ENCODE assay signal across 20 cellular contexts in genomic region chr9:81622471-81623245, GRCh38.
A peak's percentile ranks its signal among the peaks of the same experiment; 100 is the strongest.
DNase-seq lines count a peak whose midpoint lies in the region; ATAC-seq and TF ChIP-seq lines count a peak whose summit lies in the region.
"Had no signal": no experiment of that assay in that cellular context is flagged by ENCODE, and none has a peak within 500 bp of the region (broad histone marks: within the 10 kb centered on the region; RNA-seq: fewer than 3 reads in every experiment).

No MANE protein-coding gene starts in this region.

- peak; percentile 28 for DNase-seq in DMS153 treated with DMSO at 0.1 percent for 48 hours (lab: John Stamatoyannopoulos, UW; ENCODE audit: unreplicated experiment)
- DNase-seq in prostate gland (ENCODE audit: low spot score) = peak; percentile 29
- DNase-seq in SIG-M5 treated with dmso at 0.1 percent for 504 hours (lab: John Stamatoyannopoulos, UW; ENCODE audit: unreplicated experiment) = no peak
- no peak for DNase-seq in DMS79 (lab: John Stamatoyannopoulos, UW)
- DNase-seq: activated CD4-positive, alpha-beta memory T cell treated with anti-CD3 and anti-CD28 coated beads for 36 hours; activated effector memory CD4-positive, alpha-beta T cell treated with Interleukin-2 at 50 U/mL for 16 hours; activated naive CD8-positive, alpha-beta T cell treated with anti-CD3 and anti-CD28 coated beads, Interleukin-2, amount 50 U/mL, for 24 hours; EL; HFFc6; NCI-H1694 treated with DMSO at 0.1 percent for 48 hours; SHP77; spleen; stimulated activated CD4-positive, alpha-beta T cell treated with anti-CD3 and anti-CD28 coated beads, Interleukin-2, amount 100 ng/mL, for 48 hours; stimulated activated naive CD4-positive, alpha-beta T cell; SW 1271 had no signal

- H3K4me1 ChIP-seq in HUES6 (ENCODE audit: control insufficient read depth, insufficient read depth, low read length) (peaks cover 48% of the 10 kb centered on the region), prostate gland (replicated peaks) (no peaks in the 10 kb centered on the region)

- H3K9ac ChIP-seq in HUES6 (ENCODE audit: low read length) = peak overlapping the region; percentile 13

- TF ChIP-seq CTCF in brain (conservative IDR thresholded peaks at IDR 0.05) (no peak), prostate gland (IDR thresholded peaks at IDR 0.05) (no peak)

- H3K27me3 Mint-ChIP-seq in brain = no peaks in the 10 kb centered on the region
- H3K27me3 Mint-ChIP-seq: activated CD4-positive, alpha-beta memory T cell treated with anti-CD3 and anti-CD28 coated beads for 36 hours; activated naive CD8-positive, alpha-beta T cell treated with anti-CD3 and anti-CD28 coated beads, Interleukin-2, amount 50 U/mL, for 24 hours had no signal

- H3K27ac ChIP-seq in HUES6 (ENCODE audit: low read depth, low read length) = no peak overlapping the region
- no peak overlapping the region for H3K27ac ChIP-seq in prostate gland
- H3K27ac ChIP-seq: C4-2B, spleen, vagina had no signal

- H3K4me3 Mint-ChIP-seq in brain = peak overlapping the region in 4 of 5 experiments; percentile 3 to 41 (median 39)
- H3K4me3 Mint-ChIP-seq: activated CD4-positive, alpha-beta memory T cell treated with anti-CD3 and anti-CD28 coated beads for 36 hours; activated naive CD8-positive, alpha-beta T cell treated with anti-CD3 and anti-CD28 coated beads, Interleukin-2, amount 50 U/mL, for 24 hours; HFFc6 had no signal

- intact Hi-C loops in prostate gland (cut with DNase I) = no loop called here

- no peak for TF ChIP-seq POLR2A in prostate gland (IDR thresholded peaks at IDR 0.05)

- peak overlapping the region; percentile 4 to 87 (median 59) for H3K27ac Mint-ChIP-seq in brain
- H3K27ac Mint-ChIP-seq: activated CD4-positive, alpha-beta memory T cell treated with anti-CD3 and anti-CD28 coated beads for 36 hours; activated naive CD8-positive, alpha-beta T cell treated with anti-CD3 and anti-CD28 coated beads, Interleukin-2, amount 50 U/mL, for 24 hours; HFFc6 had no signal

- H3K36me3 Mint-ChIP-seq in brain = peaks cover 30% of the 10 kb centered on the region
- H3K36me3 Mint-ChIP-seq: activated CD4-positive, alpha-beta memory T cell treated with anti-CD3 and anti-CD28 coated beads for 36 hours had no signal

- H3K9me3 Mint-ChIP-seq in brain = no peaks in the 10 kb centered on the region
- H3K9me3 Mint-ChIP-seq: activated CD4-positive, alpha-beta memory T cell treated with anti-CD3 and anti-CD28 coated beads for 36 hours; activated naive CD8-positive, alpha-beta T cell treated with anti-CD3 and anti-CD28 coated beads, Interleukin-2, amount 50 U/mL, for 24 hours; HFFc6 had no signal

- H3K36me3 ChIP-seq in HUES6 (ENCODE audit: control insufficient read depth, insufficient read depth, low read length) (peaks cover 31% of the 10 kb centered on the region), prostate gland (no peaks in the 10 kb centered on the region)

- H3K4me3 ChIP-seq in HUES6 (ENCODE audit: low read depth, low read length) (no peak overlapping the region), prostate gland (no peak overlapping the region)
- H3K4me3 ChIP-seq: spleen, vagina had no signal

- H3K27me3 ChIP-seq in HUES6 (ENCODE audit: control insufficient read depth, insufficient read depth, low read length) = no peaks in the 10 kb centered on the region
- H3K27me3 ChIP-seq in prostate gland (replicated peaks; ENCODE audit: insufficient read depth) = no peaks in the 10 kb centered on the region
- H3K27me3 ChIP-seq: spleen, vagina had no signal

- ATAC-seq in GM21717 (IDR thresholded peaks at IDR 0.05; ENCODE audit: unreplicated experiment) = no peak
- ATAC-seq: activated naive CD8-positive, alpha-beta T cell treated with anti-CD3 and anti-CD28 coated beads, Interleukin-2, amount 50 U/mL, for 24 hours had no signal

- peaks cover 88% of the 10 kb centered on the region for H3K4me1 Mint-ChIP-seq in brain

- H3K9me3 ChIP-seq in HUES6 (ENCODE audit: control insufficient read depth, insufficient read depth, low read depth, low read length) (no peaks in the 10 kb centered on the region), prostate gland (no peaks in the 10 kb centered on the region)
- H3K9me3 ChIP-seq: spleen, vagina had no signal

- WGBS in prostate gland = 79% methylated on average over 13 of the region's 13 CpGs

Comparison
In these comparisons a context has a peak if more than half of its experiments do, and no peak if none do; other contexts are left out.
1. DNase-seq: peak in DMS153 treated with DMSO at 0.1 percent for 48 hours (single experiment) and prostate gland (single experiment); none in SIG-M5 treated with dmso at 0.1 percent for 504 hours (single experiment) and DMS79 (single experiment).